ENCODE assay signal across 19 cellular contexts in the genomic region with DNA sequence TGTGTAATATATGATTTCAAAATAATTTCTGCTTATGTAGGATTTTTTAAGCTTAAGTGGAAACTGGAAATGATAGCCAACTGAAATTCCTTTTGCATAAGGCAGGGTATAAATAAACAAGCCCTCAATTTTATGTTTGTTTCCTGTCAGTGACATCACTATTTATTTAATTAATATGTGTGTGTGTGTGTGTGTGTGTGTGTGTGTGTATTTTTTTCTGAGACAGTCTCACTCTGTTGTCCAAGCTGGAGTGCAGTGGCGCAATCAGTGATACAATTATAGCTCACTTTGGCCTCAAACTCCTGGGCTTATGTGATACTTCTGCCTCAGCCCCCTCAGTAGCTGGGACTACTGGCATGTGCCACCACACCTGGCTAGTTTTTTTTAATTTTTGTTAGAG. TPM values are rescaled to one million over a fixed set of nuclear protein-coding genes. Genes with fewer than 3 reads are reported as not detected.
DNase-seq lines count a peak whose midpoint lies in the region; ATAC-seq and TF ChIP-seq lines count a peak whose summit lies in the region.
"Had no signal": no experiment of that assay in that cellular context is flagged by ENCODE, and none has a peak within 500 bp of the region (broad histone marks: within the 10 kb centered on the region; RNA-seq: fewer than 3 reads in every experiment).

No MANE protein-coding gene starts in this region.

- no peak for ATAC-seq in CD4-positive, CD25-positive, alpha-beta regulatory T cell (ENCODE audit: low read depth in 2 of 2)
- no peak for ATAC-seq in central memory CD8-positive, alpha-beta T cell (replicated peaks; ENCODE audit: extremely low read depth, poor library complexity, severe bottlenecking)
- no peak for ATAC-seq in GM19395 (IDR thresholded peaks at IDR 0.05; ENCODE audit: unreplicated experiment)

- DNase-seq in CD4-positive, CD25-positive, alpha-beta regulatory T cell = no peak
- DNase-seq in LHCN-M2 (ENCODE audit: low read depth) = peak; percentile 8
- DNase-seq in central memory CD8-positive, alpha-beta T cell (ENCODE audit: low spot score in 2 of 2) = no peak
- peak; percentile 58 for DNase-seq in iris pigment epithelial cell (ENCODE audit: low read depth)
- no peak for DNase-seq in D341Med (ENCODE audit: low spot score)
- no peak for DNase-seq in dorsolateral prefrontal cortex
- DNase-seq in testis = no peak
- DNase-seq: KG1; MM.1S; NCI-H1417 treated with DMSO at 0.1 percent for 48 hours; NCI-H2081; NCI-H524; NK-92 treated with Interleukin-12 subunit alpha and Interleukin-12 subunit beta, amount 100 ng/mL, for 24 hours; OCI-M1; SJCRH30; SW 1271 had no signal

- H3K9me3 ChIP-seq in CD4-positive, CD25-positive, alpha-beta regulatory T cell (ENCODE audit: control insufficient read depth in 2 of 2, low read length in 2 of 2) = no peaks in the 10 kb centered on the region
- no peaks in the 10 kb centered on the region for H3K9me3 ChIP-seq in testis
- H3K9me3 ChIP-seq: BLaER1, SJCRH30 had no signal

- H3K4me1 ChIP-seq in CD4-positive, CD25-positive, alpha-beta regulatory T cell (ENCODE audit: control insufficient read depth, insufficient read depth, low read length, poor library complexity, severe bottlenecking) = peaks cover 20% of the 10 kb centered on the region
- H3K4me1 ChIP-seq in testis = no peaks in the 10 kb centered on the region
- H3K4me1 ChIP-seq: BLaER1, SJCRH30 had no signal

- no peak for TF ChIP-seq POLR2A in testis (IDR thresholded peaks at IDR 0.05)

- intact Hi-C loops in dorsolateral prefrontal cortex (cut with DNase I) (no loop called here), testis (cut with DNase I; ENCODE audit: low total_unique reads) (no loop called here)

- TF ChIP-seq CTCF in dorsolateral prefrontal cortex (IDR thresholded peaks at IDR 0.05 in 54 of 56, conservative IDR thresholded peaks at IDR 0.05 in 2 of 56; ENCODE audit: low read depth in 1 of 56, partially characterized antibody in 56 of 56) = no peak
- no peak for TF ChIP-seq CTCF in testis (IDR thresholded peaks at IDR 0.05)

- peaks cover 0 to 3% (median 0%) of the 10 kb centered on the region in 7 donors for H3K9me3 Mint-ChIP-seq in CD4-positive, CD25-positive, alpha-beta regulatory T cell
- H3K9me3 Mint-ChIP-seq in central memory CD8-positive, alpha-beta T cell = no peaks in the 10 kb centered on the region

- no peaks in the 10 kb centered on the region for H3K27me3 Mint-ChIP-seq in CD4-positive, CD25-positive, alpha-beta regulatory T cell
- H3K27me3 Mint-ChIP-seq in central memory CD8-positive, alpha-beta T cell = no peaks in the 10 kb centered on the region

- H3K27me3 ChIP-seq in CD4-positive, CD25-positive, alpha-beta regulatory T cell (ENCODE audit: control insufficient read depth, insufficient read depth, low read length) = no peaks in the 10 kb centered on the region
- H3K27me3 ChIP-seq in dorsolateral prefrontal cortex (no peaks in the 10 kb centered on the region), testis (no peaks in the 10 kb centered on the region)
- H3K27me3 ChIP-seq: BLaER1, SJCRH30 had no signal

- H3K4me3 Mint-ChIP-seq in CD4-positive, CD25-positive, alpha-beta regulatory T cell = peak overlapping the region in 3 of 4 donors; percentile 13 to 88 (median 64)
- no peak overlapping the region for H3K4me3 Mint-ChIP-seq in central memory CD8-positive, alpha-beta T cell

- H3K36me3 Mint-ChIP-seq in CD4-positive, CD25-positive, alpha-beta regulatory T cell = peaks cover 18% of the 10 kb centered on the region
- H3K36me3 Mint-ChIP-seq in central memory CD8-positive, alpha-beta T cell (ENCODE audit: insufficient read depth) = peaks cover 3% of the 10 kb centered on the region

- H3K4me3 ChIP-seq in CD4-positive, CD25-positive, alpha-beta regulatory T cell (ENCODE audit: low read depth, low read length) = peak overlapping the region; percentile 88
- H3K4me3 ChIP-seq in dorsolateral prefrontal cortex = no peak overlapping the region
- H3K4me3 ChIP-seq in testis = no peak overlapping the region
- H3K4me3 ChIP-seq: BLaER1, SJCRH30 had no signal

- H3K27ac ChIP-seq in CD4-positive, CD25-positive, alpha-beta regulatory T cell (ENCODE audit: insufficient read depth, low read length, poor library complexity, severe bottlenecking) = no peak overlapping the region
- H3K27ac ChIP-seq in dorsolateral prefrontal cortex (no peak overlapping the region), testis (no peak overlapping the region)
- H3K27ac ChIP-seq: BLaER1, RWPE1, SJCRH30 had no signal

- peaks cover 10 to 31% (median 19%) of the 10 kb centered on the region in 4 donors for H3K4me1 Mint-ChIP-seq in CD4-positive, CD25-positive, alpha-beta regulatory T cell
- H3K4me1 Mint-ChIP-seq in central memory CD8-positive, alpha-beta T cell = no peaks in the 10 kb centered on the region

- peaks cover 2% of the 10 kb centered on the region for H3K36me3 ChIP-seq in CD4-positive, CD25-positive, alpha-beta regulatory T cell (ENCODE audit: control insufficient read depth, insufficient read depth, low read length)
- H3K36me3 ChIP-seq in testis (ENCODE audit: low read depth, missing control alignments) = no peaks in the 10 kb centered on the region
- H3K36me3 ChIP-seq: BLaER1, SJCRH30 had no signal

- 92 to 100% methylated on average over 1 of the region's 1 CpG for WGBS in testis, 2 donors

- H3K27ac Mint-ChIP-seq in CD4-positive, CD25-positive, alpha-beta regulatory T cell = no peak overlapping the region
- peak overlapping the region; percentile 81 for H3K27ac Mint-ChIP-seq in central memory CD8-positive, alpha-beta T cell (ENCODE audit: low read depth)

RNA-seq across cellular contexts. Expression of a gene that starts 29.3 kb away (rescaled TPM):
- total RNA-seq in CD4-positive, CD25-positive, alpha-beta regulatory T cell = 36.6 TPM
- polyA plus RNA-seq in CD4-positive, CD25-positive, alpha-beta regulatory T cell = 10 to 100 TPM; 26.0 to 30.8 (median 28.2) TPM
- 24.8 and 26.1 TPM in 2 replicates for total RNA-seq in LHCN-M2 (2014; rRNA removed)
- polyA plus RNA-seq in LHCN-M2 (2012) = 9.3 TPM
- total RNA-seq in dorsolateral prefrontal cortex = 10 to 100 TPM in 103 of 120 experiments, 1 to 10 TPM in 17; 5.5 to 22.0 (median 12.8) TPM
- 10 to 100 TPM; 38.7 to 40.8 TPM for total RNA-seq in testis
- 16.9 TPM for polyA plus RNA-seq in testis (ENCODE audit: insufficient read depth, low read depth, low replicate concordance)

Comparison
In these comparisons a context has a peak if more than half of its experiments do, and no peak if none do; other contexts are left out.
1. DNase-seq: peak in LHCN-M2 (single experiment) and iris pigment epithelial cell (single experiment); none in CD4-positive, CD25-positive, alpha-beta regulatory T cell (0 of 3), central memory CD8-positive, alpha-beta T cell (0 of 2), D341Med (single experiment), dorsolateral prefrontal cortex (0 of 10) and testis (single experiment).